Comparison of ENCODE assay signal across 25 cellular contexts in genomic region chr4:36374836-36375511, GRCh38.
"Had no signal": no experiment of that assay in that cellular context is flagged by ENCODE, and none has a peak within 500 bp of the region (broad histone marks: within the 10 kb centered on the region; RNA-seq: fewer than 3 reads in every experiment).

No MANE protein-coding gene starts in this region.

- H3K9me3 ChIP-seq: SJSA1, SK-N-SH had no signal

- H3K27me3 ChIP-seq: adrenal gland, SJSA1 had no signal

- H3K4me1 ChIP-seq: adrenal gland, SJSA1 had no signal

- H3K27ac ChIP-seq: adrenal gland, SJSA1 had no signal

- H3K9ac ChIP-seq: SK-N-SH had no signal

- DNase-seq: activated CD4-positive, alpha-beta T cell treated with anti-CD3 and anti-CD28 coated beads, Interleukin-2, amount 10 ng/mL, durations not matched to agents 24 days and 14 days; activated CD4-positive, alpha-beta T cell treated with anti-CD3 and anti-CD28 coated beads, Interleukin-2, amount 50 U/mL, for 4 hours; activated CD8-positive, alpha-beta T cell treated with anti-CD3 and anti-CD28 coated beads for 36 hours; activated effector memory CD4-positive, alpha-beta T cell treated with anti-CD3 and anti-CD28 coated beads, Interleukin-2, amount 50 U/mL, for 16 hours; activated naive CD4-positive, alpha-beta T cell treated with anti-CD3 and anti-CD28 coated beads for 36 hours; activated T-cell treated with anti-CD3 and anti-CD28 coated beads, Interleukin-2, amount 50 U/mL, for 1 hour; activated T-cell treated with anti-CD3 and anti-CD28 coated beads, Interleukin-2, amount 50 U/mL, for 72 hours; adrenal gland; IMR-90; NCI-H1105; NCI-H1436; NCI-H1694; NCI-H1930; NCI-H2081 treated with DMSO at 0.1 percent for 48 hours; NCI-H226; NCI-H446 treated with DMSO at 0.1 percent for 48 hours; NCI-H524; SHP77 treated with DMSO at 0.1 percent for 48 hours; SK-N-SH had no signal

- ATAC-seq: activated CD8-positive, alpha-beta T cell treated with anti-CD3 and anti-CD28 coated beads for 36 hours; activated naive CD4-positive, alpha-beta T cell treated with anti-CD3 and anti-CD28 coated beads, Interleukin-2, amount 50 U/mL, for 72 hours; activated T-cell treated with anti-CD3 and anti-CD28 coated beads, Interleukin-2, amount 50 U/mL, for 72 hours; activated T-helper 17 cell treated with anti-CD3 and anti-CD28 coated beads, Interleukin-2, amount 50 U/mL, for 72 hours; K562; Panc1 had no signal

- H3K4me3 ChIP-seq: adrenal gland, K562, SJSA1 had no signal

- FAIRE-seq: K562, TTC549 had no signal

- H3K36me3 ChIP-seq: adrenal gland, SJSA1 had no signal
